12 cellular contexts compared by ENCODE assay signal in the genomic region with DNA sequence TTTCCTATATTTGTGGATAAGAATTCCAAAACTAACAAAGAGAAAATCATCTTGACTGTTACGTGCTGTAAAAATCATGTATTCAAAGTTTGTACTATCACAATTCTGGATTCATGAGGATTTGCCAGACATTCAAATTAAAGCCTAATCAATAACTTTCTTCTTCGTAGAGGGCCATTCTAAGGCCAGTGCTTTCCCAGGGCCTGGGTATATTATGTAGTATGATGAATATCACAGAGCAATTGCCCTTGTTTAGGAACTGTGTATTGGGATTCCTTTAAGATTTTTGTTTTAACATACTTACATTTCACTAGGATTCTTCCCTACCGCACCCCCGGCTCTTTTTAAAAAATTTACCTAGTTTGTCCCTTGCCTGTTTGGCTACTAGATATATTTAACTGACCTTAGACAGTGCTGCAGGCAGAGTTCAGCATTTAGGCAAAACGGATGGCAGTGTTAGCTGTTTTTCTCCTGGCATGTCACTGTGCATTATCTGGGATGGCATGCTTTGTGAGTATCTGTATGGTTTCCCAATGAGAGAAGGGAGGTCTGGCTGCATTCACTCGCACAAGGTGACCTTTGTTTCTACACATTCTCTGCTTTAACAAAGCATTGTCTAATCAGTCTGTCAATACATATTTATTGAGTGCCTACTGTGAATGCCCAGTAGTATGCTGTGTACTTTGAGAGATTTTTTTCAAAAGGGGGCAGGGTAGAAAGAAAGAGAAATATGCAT.
A peak's percentile ranks its signal among the peaks of the same experiment; 100 is the strongest.
DNase-seq lines count a peak whose midpoint lies in the region; ATAC-seq and TF ChIP-seq lines count a peak whose summit lies in the region.
"Had no signal": no experiment of that assay in that cellular context is flagged by ENCODE, and none has a peak within 500 bp of the region (broad histone marks: within the 10 kb centered on the region; RNA-seq: fewer than 3 reads in every experiment).

No MANE protein-coding gene starts in this region.

- H3K9ac ChIP-seq in adipocyte (ENCODE audit: low read length) (peak overlapping the region; percentile 0), smooth muscle cell (ENCODE audit: low read depth) (no peak overlapping the region)

- H3K4me3 ChIP-seq in adipocyte (ENCODE audit: low read length) (no peak overlapping the region), hepatocyte (no peak overlapping the region), smooth muscle cell (no peak overlapping the region)
- H3K4me3 ChIP-seq: lung, vagina had no signal

- no peaks in the 10 kb centered on the region for H3F3A ChIP-seq in smooth muscle cell (ENCODE audit: low read depth)

- H3K79me2 ChIP-seq in hepatocyte (peaks cover 41% of the 10 kb centered on the region), smooth muscle cell (ENCODE audit: low read depth) (peaks cover 34% of the 10 kb centered on the region)

- peak overlapping the region; percentile 59 for H3K27ac ChIP-seq in hepatocyte
- H3K27ac ChIP-seq in smooth muscle cell (ENCODE audit: low read depth) = no peak overlapping the region
- H3K27ac ChIP-seq: brain microvascular endothelial cell, vagina had no signal

- H3K36me3 ChIP-seq in adipocyte (ENCODE audit: control insufficient read depth, insufficient read depth, low read length, severe bottlenecking) = no peaks in the 10 kb centered on the region
- no peaks in the 10 kb centered on the region for H3K36me3 ChIP-seq in hepatocyte (replicated peaks; ENCODE audit: insufficient read depth, low read depth)
- peaks cover 1% of the 10 kb centered on the region for H3K36me3 ChIP-seq in smooth muscle cell (ENCODE audit: low read depth)
- H3K36me3 ChIP-seq: brain microvascular endothelial cell, vagina had no signal

- H3K4me2 ChIP-seq in hepatocyte (peak overlapping the region; percentile 18), smooth muscle cell (no peak overlapping the region)

- peak overlapping the region; percentile 0 for H2AFZ ChIP-seq in hepatocyte
- no peak overlapping the region for H2AFZ ChIP-seq in smooth muscle cell (ENCODE audit: low read depth)

- TF ChIP-seq POLR2A in erythroblast (IDR thresholded peaks at IDR 0.05; ENCODE audit: low read length) = no peak

- H3K9me2 ChIP-seq in hepatocyte (replicated peaks; ENCODE audit: insufficient read depth) = no peaks in the 10 kb centered on the region

- DNase-seq in HuH-7 (ENCODE audit: low spot score) (peak; percentile 40), adipocyte (ENCODE audit: low read depth) (peak; percentile 24), hepatocyte (ENCODE audit: low spot score) (peak; percentile 9), sciatic nerve (ENCODE audit: low spot score) (no peak), smooth muscle cell (lab: John Stamatoyannopoulos, UW; ENCODE audit: unreplicated experiment) (no peak), erythroblast (lab: John Stamatoyannopoulos, UW) (no peak)
- DNase-seq in stimulated activated CD8-positive, alpha-beta memory T cell treated with anti-CD3 and anti-CD28 coated beads, Interleukin-4, amount 100 ng/mL, for 48 hours = no peak
- DNase-seq: brain microvascular endothelial cell, Calu3 had no signal

- H3K4me1 ChIP-seq in adipocyte (ENCODE audit: control insufficient read depth, insufficient read depth, low read length) = peaks cover 36% of the 10 kb centered on the region
- H3K4me1 ChIP-seq in hepatocyte (ENCODE audit: insufficient read depth) = peaks cover 15% of the 10 kb centered on the region
- peaks cover 18% of the 10 kb centered on the region for H3K4me1 ChIP-seq in smooth muscle cell (ENCODE audit: low read depth)

- 50% methylated on average over 6 of the region's 6 CpGs for WGBS in hepatocyte (ENCODE audit: low lambda C conversion rate, missing lambda C conversion rate)
- WGBS in smooth muscle cell (ENCODE audit: low lambda C conversion rate) = 52% methylated on average over 6 of the region's 6 CpGs

- no peak for TF ChIP-seq CTCF in hepatocyte (IDR thresholded peaks at IDR 0.05; ENCODE audit: poor library complexity)
- TF ChIP-seq CTCF in smooth muscle cell (IDR thresholded peaks at IDR 0.05; ENCODE audit: borderline replicate concordance, insufficient read depth, poor library complexity, severe bottlenecking) = no peak

- H4K20me1 ChIP-seq in hepatocyte (ENCODE audit: insufficient read depth, poor library complexity, severe bottlenecking) (peaks cover 3% of the 10 kb centered on the region), smooth muscle cell (ENCODE audit: low read depth) (peaks cover 35% of the 10 kb centered on the region)

- H3K9me3 ChIP-seq in adipocyte (ENCODE audit: control insufficient read depth, low read length) = peaks cover 6% of the 10 kb centered on the region
- peaks cover 6% of the 10 kb centered on the region for H3K9me3 ChIP-seq in hepatocyte (ENCODE audit: low read depth)
- peaks cover 6% of the 10 kb centered on the region for H3K9me3 ChIP-seq in smooth muscle cell (replicated peaks; ENCODE audit: low read depth)

- H3K27me3 ChIP-seq in adipocyte (replicated peaks; ENCODE audit: control insufficient read depth, insufficient read depth, low read length) (no peaks in the 10 kb centered on the region), hepatocyte (no peaks in the 10 kb centered on the region), smooth muscle cell (ENCODE audit: low read depth) (no peaks in the 10 kb centered on the region)
- H3K27me3 ChIP-seq: brain microvascular endothelial cell, vagina had no signal

- ATAC-seq in sciatic nerve (peak; percentile 41), GM19328 (IDR thresholded peaks at IDR 0.05; ENCODE audit: unreplicated experiment) (no peak)

- intact Hi-C loops in sciatic nerve (cut with DNase I) = no loop called here

Comparison
In these comparisons a context has a peak if more than half of its experiments do, and no peak if none do; other contexts are left out.
1. DNase-seq: peak in HuH-7 (single experiment), adipocyte (single experiment) and hepatocyte (single experiment); none in sciatic nerve (single experiment), stimulated activated CD8-positive, alpha-beta memory T cell treated with anti-CD3 and anti-CD28 coated beads, Interleukin-4, amount 100 ng/mL, for 48 hours (single experiment), smooth muscle cell (single experiment) and erythroblast (0 of 2).